Comparison of ENCODE assay signal across 16 cellular contexts in genomic region chr12:49511410-49511809, GRCh38.
"Had no signal": no experiment of that assay in that cellular context is flagged by ENCODE, and none has a peak within 500 bp of the region (broad histone marks: within the 10 kb centered on the region; RNA-seq: fewer than 3 reads in every experiment).

No MANE protein-coding gene starts in this region.

- H3K36me3 ChIP-seq: neural progenitor cell, ovary had no signal

- H3K4me1 ChIP-seq: neural progenitor cell, testis had no signal

- H3K9me3 ChIP-seq: heart left ventricle, ovary, testis had no signal

- ATAC-seq: heart left ventricle, left ventricle myocardium superior, T-helper 17 cell had no signal

- H3K4me3 ChIP-seq: cardiac muscle cell, heart left ventricle, neural progenitor cell, ovary, testis had no signal

- H3K9ac ChIP-seq: neural progenitor cell had no signal

- H3K27ac ChIP-seq: cardiac muscle cell, heart left ventricle, ovary, testis had no signal

- H3K4me2 ChIP-seq: neural progenitor cell had no signal

- H3K9me3 Mint-ChIP-seq: activated B cell treated with CpG ODN at 0.5 μM for 24 hours, neural progenitor cell had no signal

- H3K4me3 Mint-ChIP-seq: activated B cell treated with CpG ODN at 0.5 μM for 24 hours, neural progenitor cell, T-helper 17 cell had no signal

- H3K27me3 ChIP-seq: cardiac muscle cell, heart left ventricle, neural progenitor cell, ovary, testis had no signal

- FAIRE-seq: colon, frontal cortex had no signal

- H3K27ac Mint-ChIP-seq: activated B cell treated with CpG ODN at 0.5 μM for 24 hours, neural progenitor cell, T-helper 17 cell had no signal

- H2AFZ ChIP-seq: neural progenitor cell had no signal

- DNase-seq: activated B cell treated with CpG ODN at 0.5 μM for 24 hours; activated CD4-positive, alpha-beta T cell treated with anti-CD3 and anti-CD28 coated beads, Interleukin-2, amount 50 U/mL, for 4 hours; activated naive CD4-positive, alpha-beta T cell; aorta; heart left ventricle; islet precursor cell; left ventricle myocardium superior; ovary; stimulated activated CD4-positive, alpha-beta T cell treated with anti-CD3 and anti-CD28 coated beads, Interleukin-2, amount 100 ng/mL, for 48 hours; stimulated activated naive CD4-positive, alpha-beta T cell treated with Interleukin-2 at 50 U/mL for 16 hours; T-helper 17 cell; testis had no signal

- H3K4me1 Mint-ChIP-seq: activated B cell treated with CpG ODN at 0.5 μM for 24 hours, neural progenitor cell had no signal

- H3K27me3 Mint-ChIP-seq: activated B cell treated with CpG ODN at 0.5 μM for 24 hours, T-helper 17 cell had no signal
